In genomic region chr12:6067152-6067916, GRCh38 we compare ENCODE assay signal across 9 cellular contexts. TPM values are rescaled to one million over a fixed set of nuclear protein-coding genes. Genes with fewer than 3 reads are reported as not detected.
A peak's percentile ranks its signal among the peaks of the same experiment; 100 is the strongest.
DNase-seq lines count a peak whose midpoint lies in the region; ATAC-seq and TF ChIP-seq lines count a peak whose summit lies in the region.
"Had no signal": no experiment of that assay in that cellular context is flagged by ENCODE, and none has a peak within 500 bp of the region (broad histone marks: within the 10 kb centered on the region; RNA-seq: fewer than 3 reads in every experiment).

No MANE protein-coding gene starts in this region.

- H3K4me1 Mint-ChIP-seq in osteocyte (ENCODE audit: unreplicated experiment) = peaks cover 25% of the 10 kb centered on the region
- H3K4me1 Mint-ChIP-seq in activated CD4-positive, alpha-beta memory T cell treated with anti-CD3 and anti-CD28 coated beads for 36 hours (ENCODE audit: low read depth) = peaks cover 16% of the 10 kb centered on the region

- TF ChIP-seq EP300 in esophagus muscularis mucosa (IDR thresholded peaks at IDR 0.05) = no peak

- H3K4me1 ChIP-seq in esophagus muscularis mucosa = peaks cover 8 to 30% (median 23%) of the 10 kb centered on the region in 4 donors

- intact Hi-C loops in esophagus muscularis mucosa (cut with DNase I) = loop anchor here (1.0 to 2.0 kb wide), 2 partner anchors 117 to 218 kb away; no protein-coding TSS in a partner anchor
- intact Hi-C loops in activated CD4-positive, alpha-beta memory T cell treated with anti-CD3 and anti-CD28 coated beads for 36 hours (cut with micrococcal nuclease) = loop anchor here (5.0 kb wide), 1 partner anchor 100 kb away; no protein-coding TSS in a partner anchor

- TF ChIP-seq CTCF in esophagus muscularis mucosa (IDR thresholded peaks at IDR 0.05) (peak; percentile 41 to 55 (median 43)), osteocyte (IDR thresholded peaks at IDR 0.05) (peak; percentile 55)

- peaks cover 0 to 88% (median 7%) of the 10 kb centered on the region in 4 donors for H3K36me3 ChIP-seq in esophagus muscularis mucosa

- no peaks in the 10 kb centered on the region for H3K27me3 Mint-ChIP-seq in osteocyte (ENCODE audit: unreplicated experiment)
- peaks cover 2% of the 10 kb centered on the region for H3K27me3 Mint-ChIP-seq in activated CD4-positive, alpha-beta memory T cell treated with anti-CD3 and anti-CD28 coated beads for 36 hours

- 65% methylated on average over 16 of the region's 16 CpGs for WGBS in esophagus muscularis mucosa

- TF ChIP-seq POLR2A in esophagus muscularis mucosa (IDR thresholded peaks at IDR 0.05; ENCODE audit: low read depth) = no peak

- no peak overlapping the region for H3K4me3 ChIP-seq in esophagus muscularis mucosa
- H3K4me3 ChIP-seq: skin epidermis had no signal

- CTCF ChIA-PET in activated CD4-positive, alpha-beta memory T cell treated with anti-CD3 and anti-CD28 coated beads for 36 hours (lab: Charles Lee) = interaction anchor here (2.2 to 4.2 kb wide), 2 partner anchors 212 to 218 kb away, joined by 12 to 33 read pairs; no protein-coding TSS in a partner anchor

- POLR2A ChIA-PET in activated CD4-positive, alpha-beta memory T cell treated with anti-CD3 and anti-CD28 coated beads for 36 hours (lab: Charles Lee) = no interaction called here

- H3K4me3 Mint-ChIP-seq in osteocyte (ENCODE audit: unreplicated experiment) = no peak overlapping the region
- H3K4me3 Mint-ChIP-seq in activated CD4-positive, alpha-beta memory T cell treated with anti-CD3 and anti-CD28 coated beads for 36 hours = no peak overlapping the region

- H3K27ac Mint-ChIP-seq in osteocyte (ENCODE audit: unreplicated experiment) = no peak overlapping the region
- H3K27ac Mint-ChIP-seq in activated CD4-positive, alpha-beta memory T cell treated with anti-CD3 and anti-CD28 coated beads for 36 hours = no peak overlapping the region

- no peak overlapping the region for H3K27ac ChIP-seq in esophagus muscularis mucosa (replicated peaks in 1 of 4)

- no peaks in the 10 kb centered on the region for H3K27me3 ChIP-seq in esophagus muscularis mucosa

- ATAC-seq in HG03175 (IDR thresholded peaks at IDR 0.05; ENCODE audit: unreplicated experiment) = no peak

- no peaks in the 10 kb centered on the region for H3K9me3 Mint-ChIP-seq in osteocyte (ENCODE audit: unreplicated experiment)
- H3K9me3 Mint-ChIP-seq in activated CD4-positive, alpha-beta memory T cell treated with anti-CD3 and anti-CD28 coated beads for 36 hours = no peaks in the 10 kb centered on the region

- DNase-seq in ELF-1 (ENCODE audit: low read depth, low spot score) = peak; percentile 83
- DNase-seq in NCI-H526 treated with DMSO at 0.1 percent for 48 hours (lab: John Stamatoyannopoulos, UW) = peak; percentile 47
- DNase-seq in esophagus muscularis mucosa (ENCODE audit: extremely low spot score) = no peak
- no peak for DNase-seq in osteocyte (ENCODE audit: extremely low spot score, unreplicated experiment)
- DNase-seq in stimulated activated CD8-positive, alpha-beta memory T cell treated with anti-CD3 and anti-CD28 coated beads, Interleukin-4, amount 100 ng/mL, for 48 hours = no peak
- DNase-seq in activated CD4-positive, alpha-beta T cell treated with anti-CD3 and anti-CD28 coated beads for 4 hours = no peak
- no peak for DNase-seq in activated CD4-positive, alpha-beta memory T cell treated with anti-CD3 and anti-CD28 coated beads for 36 hours

- H3K36me3 Mint-ChIP-seq in osteocyte (ENCODE audit: unreplicated experiment) = no peaks in the 10 kb centered on the region
- no peaks in the 10 kb centered on the region for H3K36me3 Mint-ChIP-seq in activated CD4-positive, alpha-beta memory T cell treated with anti-CD3 and anti-CD28 coated beads for 36 hours

- H3K9me3 ChIP-seq in esophagus muscularis mucosa = no peaks in the 10 kb centered on the region

RNA-seq across cellular contexts. Expression of gene VWF, which starts 57.1 kb away (rescaled TPM):
- total RNA-seq in esophagus muscularis mucosa (100 to 1,000 TPM; 163 to 367 (median 253) TPM), osteocyte (0.13 and 0.31 TPM in 2 replicates)
- total RNA-seq in activated CD4-positive, alpha-beta memory T cell treated with anti-CD3 and anti-CD28 coated beads for 36 hours = not detected

Comparison
In these comparisons a context has a peak if more than half of its experiments do, and no peak if none do; other contexts are left out.
1. DNase-seq: peak in ELF-1 (single experiment) and NCI-H526 treated with DMSO at 0.1 percent for 48 hours (single experiment); none in esophagus muscularis mucosa (single experiment), osteocyte (single experiment), stimulated activated CD8-positive, alpha-beta memory T cell treated with anti-CD3 and anti-CD28 coated beads, Interleukin-4, amount 100 ng/mL, for 48 hours (single experiment), activated CD4-positive, alpha-beta T cell treated with anti-CD3 and anti-CD28 coated beads for 4 hours (0 of 2) and activated CD4-positive, alpha-beta memory T cell treated with anti-CD3 and anti-CD28 coated beads for 36 hours (single experiment).
2. RNA of gene VWF, which starts 57.1 kb away (total RNA-seq): 163 to 367 TPM in esophagus muscularis mucosa; 0.13 to 0.31 TPM in osteocyte and not detected in activated CD4-positive, alpha-beta memory T cell treated with anti-CD3 and anti-CD28 coated beads for 36 hours; every median in the first group is over 100 times any median in the second.